In the genomic region with DNA sequence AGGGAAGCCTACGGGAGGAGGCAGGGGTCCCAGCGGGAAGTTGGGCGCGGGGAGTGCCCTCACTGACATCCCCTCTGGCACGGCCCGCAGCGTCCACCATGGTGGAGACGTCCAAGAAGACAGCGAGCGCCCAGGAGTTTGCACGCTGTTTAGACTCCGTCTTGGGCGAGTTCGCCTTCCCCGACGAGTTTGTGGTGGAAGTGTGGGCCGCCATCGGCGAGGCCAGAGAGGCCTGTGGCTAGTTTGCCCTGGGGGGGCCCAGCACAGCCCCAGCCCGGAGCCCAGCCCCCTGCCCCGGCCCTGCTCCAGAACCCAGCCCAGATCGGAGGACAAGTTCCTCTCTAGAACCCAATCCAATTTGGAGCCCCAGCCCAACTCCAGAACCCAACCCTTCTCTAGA, we compare ENCODE assay signal across 10 cellular contexts. TPM values are rescaled to one million over a fixed set of nuclear protein-coding genes. Genes with fewer than 3 reads are reported as not detected.
"Had no signal": no experiment of that assay in that cellular context is flagged by ENCODE, and none has a peak within 500 bp of the region (broad histone marks: within the 10 kb centered on the region; RNA-seq: fewer than 3 reads in every experiment).

No MANE protein-coding gene starts in this region.

- H3K36me3 Mint-ChIP-seq: IgD-negative memory B cell had no signal

- DNase-seq: GM23248, GOT3, H7, HFFc6 had no signal

- H3K4me3 Mint-ChIP-seq: HFFc6, IgD-negative memory B cell had no signal

- H3K27ac Mint-ChIP-seq: HFFc6, IgD-negative memory B cell had no signal

- ATAC-seq: HCT116, HepG2 had no signal

- H3K36me3 ChIP-seq: HAP-1 had no signal

- H3K9me3 ChIP-seq: HAP-1 had no signal

- H3K9me3 Mint-ChIP-seq: IgD-negative memory B cell had no signal

- H2AFZ ChIP-seq: GM23248 had no signal

- H3K4me1 Mint-ChIP-seq: IgD-negative memory B cell had no signal

- H3K4me3 ChIP-seq: GM23248, HAP-1 had no signal

- FAIRE-seq: HepG2 had no signal

- H3K27ac ChIP-seq: GM23248, HL-60 had no signal

- H3K9ac ChIP-seq: GM23248 had no signal

RNA-seq across cellular contexts. Expression of a gene that starts 4.7 kb away (rescaled TPM):
- total RNA-seq: GM23248, H4, HepG2 had no signal
- polyA plus RNA-seq: IgD-negative memory B cell had no signal

RNA-seq across cellular contexts. Expression of a gene that starts 16.7 kb away (rescaled TPM):
- total RNA-seq: H4, HepG2 had no signal
